In genomic region chr9:127545196-127546124, GRCh38 we compare ENCODE assay signal across 9 cellular contexts.
DNase-seq lines count a peak whose midpoint lies in the region; ATAC-seq and TF ChIP-seq lines count a peak whose summit lies in the region.
"Had no signal": no experiment of that assay in that cellular context is flagged by ENCODE, and none has a peak within 500 bp of the region (broad histone marks: within the 10 kb centered on the region; RNA-seq: fewer than 3 reads in every experiment).

No MANE protein-coding gene starts in this region.

- TF ChIP-seq POLR2A in prostate gland (IDR thresholded peaks at IDR 0.05) = peak; percentile 56

- TF ChIP-seq CTCF in RWPE2 (IDR thresholded peaks at IDR 0.05; ENCODE audit: poor library complexity, severe bottlenecking) (no peak), fibroblast of villous mesenchyme (IDR thresholded peaks at IDR 0.05; ENCODE audit: insufficient read depth, low read depth, low read length) (no peak), prostate gland (IDR thresholded peaks at IDR 0.05) (no peak)

- ATAC-seq in RWPE2 (ENCODE audit: low read depth) (peak; percentile 75), GM18519 (IDR thresholded peaks at IDR 0.05; ENCODE audit: low FRiP score, unreplicated experiment) (no peak)

- WGBS in prostate gland = 27% methylated on average over 22 of the region's 25 CpGs

- H3K4me1 ChIP-seq in RWPE2 (ENCODE audit: insufficient read depth, poor library complexity, severe bottlenecking) = peaks cover 61% of the 10 kb centered on the region
- peaks cover 55% of the 10 kb centered on the region for H3K4me1 ChIP-seq in prostate gland (replicated peaks)
- H3K4me1 ChIP-seq in effector memory CD4-positive, alpha-beta T cell (ENCODE audit: control insufficient read depth, insufficient read depth, low read length, poor library complexity, severe bottlenecking) = no peaks in the 10 kb centered on the region

- H3K27ac ChIP-seq in RWPE2 (ENCODE audit: poor library complexity, severe bottlenecking) = peak overlapping the region; percentile 84
- peak overlapping the region; percentile 96 to 98 for H3K27ac ChIP-seq in prostate gland
- H3K27ac ChIP-seq in effector memory CD4-positive, alpha-beta T cell (ENCODE audit: insufficient read depth, low read length, poor library complexity, severe bottlenecking) = no peak overlapping the region

- no peak overlapping the region for H3K4me3 ChIP-seq in RWPE2 (ENCODE audit: severe bottlenecking)
- no peak overlapping the region for H3K4me3 ChIP-seq in fibroblast of villous mesenchyme (ENCODE audit: low read depth, low read length)
- peak overlapping the region in 1 of 2 donors; percentile 8 for H3K4me3 ChIP-seq in prostate gland
- H3K4me3 ChIP-seq in effector memory CD4-positive, alpha-beta T cell (ENCODE audit: insufficient read depth, low read depth, low read length, poor library complexity, severe bottlenecking) = no peak overlapping the region

- H3K36me3 ChIP-seq in RWPE2 (ENCODE audit: low read depth) = peaks cover 67% of the 10 kb centered on the region
- no peaks in the 10 kb centered on the region for H3K36me3 ChIP-seq in prostate gland
- H3K36me3 ChIP-seq in effector memory CD4-positive, alpha-beta T cell (ENCODE audit: control insufficient read depth, insufficient read depth, low read length) = no peaks in the 10 kb centered on the region

- H3K27me3 ChIP-seq in RWPE2 (ENCODE audit: insufficient read depth, poor library complexity, severe bottlenecking) (no peaks in the 10 kb centered on the region), prostate gland (replicated peaks; ENCODE audit: insufficient read depth) (no peaks in the 10 kb centered on the region)
- no peaks in the 10 kb centered on the region for H3K27me3 ChIP-seq in effector memory CD4-positive, alpha-beta T cell (replicated peaks; ENCODE audit: control insufficient read depth, insufficient read depth, low read length, poor library complexity, severe bottlenecking)

- H3K9me3 ChIP-seq in RWPE2 (ENCODE audit: severe bottlenecking) (no peaks in the 10 kb centered on the region), prostate gland (no peaks in the 10 kb centered on the region)
- H3K9me3 ChIP-seq in effector memory CD4-positive, alpha-beta T cell (ENCODE audit: control insufficient read depth, low read length) = no peaks in the 10 kb centered on the region

- DNase-seq in NCI-H748 (lab: John Stamatoyannopoulos, UW; ENCODE audit: unreplicated experiment) (peak; percentile 67), NCI-H748 treated with DMSO at 0.1 percent for 48 hours (lab: John Stamatoyannopoulos, UW) (no peak), RWPE2 (ENCODE audit: low spot score) (peak; percentile 87), fibroblast of villous mesenchyme (ENCODE audit: low read depth) (peak; percentile 74), prostate gland (ENCODE audit: low spot score) (peak; percentile 93), NCI-H1930 (lab: John Stamatoyannopoulos, UW) (no peak)
- no peak for DNase-seq in effector memory CD4-positive, alpha-beta T cell
- DNase-seq: DND-41 had no signal

- intact Hi-C loops in prostate gland (cut with DNase I) = no loop called here

Comparison
In these comparisons a context has a peak if more than half of its experiments do, and no peak if none do; other contexts are left out.
1. DNase-seq: peak in NCI-H748 (single experiment), RWPE2 (single experiment), fibroblast of villous mesenchyme (single experiment) and prostate gland (single experiment); none in NCI-H748 treated with DMSO at 0.1 percent for 48 hours (single experiment), effector memory CD4-positive, alpha-beta T cell (0 of 3) and NCI-H1930 (0 of 2).